In the genomic region with DNA sequence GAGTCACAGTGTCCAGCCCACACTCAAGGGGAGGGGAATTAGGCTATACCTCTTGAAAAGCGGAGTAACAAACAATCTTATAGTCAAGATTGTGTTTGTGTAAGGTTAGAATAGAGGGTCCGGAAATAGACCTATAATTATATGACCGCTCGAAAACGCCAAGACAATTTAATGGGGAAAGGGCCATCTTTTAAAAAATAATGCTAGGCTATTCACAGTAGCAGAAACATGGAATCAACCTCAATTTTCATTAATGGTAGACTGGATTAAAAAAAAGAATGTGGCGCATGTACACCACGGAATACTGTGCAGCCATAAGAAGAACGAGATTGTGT, we compare ENCODE assay signal across 22 cellular contexts. TPM values are rescaled to one million over a fixed set of nuclear protein-coding genes. Genes with fewer than 3 reads are reported as not detected.
DNase-seq lines count a peak whose midpoint lies in the region; ATAC-seq, FAIRE-seq and TF ChIP-seq lines count a peak whose summit lies in the region.
"Had no signal": no experiment of that assay in that cellular context is flagged by ENCODE, and none has a peak within 500 bp of the region (broad histone marks: within the 10 kb centered on the region; RNA-seq: fewer than 3 reads in every experiment).

No MANE protein-coding gene starts in this region.

- peaks cover 5% of the 10 kb centered on the region for H3K9me3 ChIP-seq in A673 (ENCODE audit: low read depth, low read length, poor library complexity, severe bottlenecking)
- no peaks in the 10 kb centered on the region for H3K9me3 ChIP-seq in HEK293 (ENCODE audit: control insufficient read depth, insufficient read depth, low read depth, low read length)
- H3K9me3 ChIP-seq in small intestine (ENCODE audit: control insufficient read depth, low read depth): no peaks in the 10 kb centered on the region
- H3K9me3 ChIP-seq: esophagus squamous epithelium, SJCRH30, testis had no signal

- no peak for TF ChIP-seq CTCF in A673 (conservative IDR thresholded peaks at IDR 0.05; ENCODE audit: low read depth, low read length)
- TF ChIP-seq CTCF in HEK293 (tag by site-specific recombination; IDR thresholded peaks at IDR 0.05): no peak
- no peak for TF ChIP-seq CTCF in mesothelial cell of epicardium (IDR thresholded peaks at IDR 0.05; ENCODE audit: unreplicated experiment)

- H3K4me1 ChIP-seq in A673 (ENCODE audit: insufficient read depth, low read length, poor library complexity, severe bottlenecking) (peaks cover 53% of the 10 kb centered on the region), HEK293 (ENCODE audit: control insufficient read depth, insufficient read depth, low read length) (peaks cover 11% of the 10 kb centered on the region), small intestine (ENCODE audit: control insufficient read depth in 2 of 2, insufficient read depth in 1 of 2, low read depth in 1 of 2, low read length in 1 of 2) (peaks cover 3 to 24% of the 10 kb centered on the region in 2 donors)

- no TSS peak for BruUV-seq in A673 (replicated peaks; lab: Mats Ljungman, UMichigan)

- H3K27ac ChIP-seq in A673 (ENCODE audit: low read depth, low read length, poor library complexity, severe bottlenecking): peak overlapping the region; percentile 28
- no peak overlapping the region for H3K27ac ChIP-seq in HEK293 (ENCODE audit: extremely low read depth, low read depth, low read length)
- H3K27ac ChIP-seq in small intestine (ENCODE audit: low read depth in 1 of 2, low read length in 1 of 2): no peak overlapping the region
- H3K27ac ChIP-seq: esophagus squamous epithelium, PC-9, SJCRH30, testis, WERI-Rb-1 had no signal

- CTCF ChIA-PET in A673 (lab: Charles Lee) (interaction anchor here (0.8 kb wide), 1 partner anchor 68 kb away, joined by 3 read pairs; no protein-coding TSS in a partner anchor), HEK293 (lab: Yijun Ruan, JAX) (interaction anchor here (0.6 to 1.5 kb wide), 5 partner anchors 12 to 81 kb away, joined by 3 to 5 read pairs (median 4); no protein-coding TSS in a partner anchor)

- peak overlapping the region; percentile 30 for H3K27ac Mint-ChIP-seq in activated T-helper 17 cell treated with anti-CD3 and anti-CD28 coated beads, Interleukin-2, amount 50 U/mL, for 72 hours
- H3K27ac Mint-ChIP-seq in mesothelial cell of epicardium: peak overlapping the region; percentile 7
- H3K27ac Mint-ChIP-seq: stimulated activated memory B cell treated with anti-CD40 and anti-IgM and Interleukin-4, amounts not matched to agents 10 μg/mL and 1 μg/mL and 100 μg/mL, for 72 hours had no signal

- no peak overlapping the region for H3K4me3 Mint-ChIP-seq in activated T-helper 17 cell treated with anti-CD3 and anti-CD28 coated beads, Interleukin-2, amount 50 U/mL, for 72 hours
- H3K4me3 Mint-ChIP-seq in mesothelial cell of epicardium: no peak overlapping the region
- H3K4me3 Mint-ChIP-seq: central memory CD8-positive, alpha-beta T cell; stimulated activated memory B cell treated with anti-CD40 and anti-IgM and Interleukin-4, amounts not matched to agents 10 μg/mL and 1 μg/mL and 100 μg/mL, for 72 hours had no signal

- H3K9me3 Mint-ChIP-seq in activated T-helper 17 cell treated with anti-CD3 and anti-CD28 coated beads, Interleukin-2, amount 50 U/mL, for 72 hours: peaks cover 5% of the 10 kb centered on the region
- peaks cover 10% of the 10 kb centered on the region for H3K9me3 Mint-ChIP-seq in mesothelial cell of epicardium
- H3K9me3 Mint-ChIP-seq: central memory CD8-positive, alpha-beta T cell had no signal

- H3K4me1 Mint-ChIP-seq in activated T-helper 17 cell treated with anti-CD3 and anti-CD28 coated beads, Interleukin-2, amount 50 U/mL, for 72 hours: peaks cover 47% of the 10 kb centered on the region
- H3K4me1 Mint-ChIP-seq in mesothelial cell of epicardium: peaks cover 31% of the 10 kb centered on the region

- peaks cover 15% of the 10 kb centered on the region for H3K36me3 ChIP-seq in A673 (ENCODE audit: insufficient read depth, low read length, poor library complexity, severe bottlenecking)
- H3K36me3 ChIP-seq in HEK293 (ENCODE audit: control insufficient read depth in 2 of 2, insufficient read depth in 1 of 2, low read length in 2 of 2): peaks cover 0 to 23% of the 10 kb centered on the region in 2 experiments; a peak in 2 of 3 replicates
- H3K36me3 ChIP-seq in small intestine (ENCODE audit: control insufficient read depth in 2 of 2, insufficient read depth in 2 of 2, low read length in 2 of 2): peaks cover 5 to 6% of the 10 kb centered on the region in 2 donors

- FAIRE-seq in small intestine (lab: Jason Lieb, UNC): no peak
- FAIRE-seq: H1 had no signal

- H3K27me3 Mint-ChIP-seq in activated T-helper 17 cell treated with anti-CD3 and anti-CD28 coated beads, Interleukin-2, amount 50 U/mL, for 72 hours: no peaks in the 10 kb centered on the region
- H3K27me3 Mint-ChIP-seq in mesothelial cell of epicardium (ENCODE audit: low read depth): no peaks in the 10 kb centered on the region
- H3K27me3 Mint-ChIP-seq: central memory CD8-positive, alpha-beta T cell; stimulated activated memory B cell treated with anti-CD40 and anti-IgM and Interleukin-4, amounts not matched to agents 10 μg/mL and 1 μg/mL and 100 μg/mL, for 72 hours had no signal

- H3K4me3 ChIP-seq in A673 (ENCODE audit: low read depth, low read length, poor library complexity, severe bottlenecking) (no peak overlapping the region), HEK293 (ENCODE audit: low read depth, low read length) (no peak overlapping the region), small intestine (ENCODE audit: low read depth in 1 of 2, low read length in 2 of 2) (no peak overlapping the region)
- H3K4me3 ChIP-seq: esophagus squamous epithelium, PC-9, SJCRH30, testis had no signal

- POLR2A ChIA-PET in A673 (lab: Charles Lee; ENCODE audit: low non-redundant PET) (no interaction called here), HEK293 (lab: Yijun Ruan, JAX) (interaction anchor here (1.0 kb wide), 1 partner anchor 31 kb away, joined by 3 read pairs; no protein-coding TSS in a partner anchor)

- H3K27me3 ChIP-seq in A673 (replicated peaks; ENCODE audit: insufficient read depth, low read depth, low read length, poor library complexity) (no peaks in the 10 kb centered on the region), small intestine (ENCODE audit: control insufficient read depth in 2 of 2, insufficient read depth in 2 of 2, low read length in 2 of 2) (no peaks in the 10 kb centered on the region)
- H3K27me3 ChIP-seq: esophagus squamous epithelium, SJCRH30, testis had no signal

- DNase-seq in A673 (ENCODE audit: low spot score) (no peak), mesothelial cell of epicardium (ENCODE audit: low spot score in 2 of 2, unreplicated experiment in 2 of 2) (no peak), small intestine (no peak), HCEC 1CT (no peak), NCI-H524 (lab: John Stamatoyannopoulos, UW) (no peak)
- DNase-seq: activated CD8-positive, alpha-beta memory T cell treated with anti-CD3 and anti-CD28 coated beads for 24 hours; activated effector memory CD4-positive, alpha-beta T cell treated with Interleukin-2 at 50 U/mL for 16 hours; effector CD4-positive, alpha-beta T cell; esophagus squamous epithelium; glutamatergic neuron; NCI-H774; PC-9; SJCRH30; T-helper 2 cell; testis; WERI-Rb-1 had no signal

- intact Hi-C loops in A673 (cut with micrococcal nuclease; ENCODE audit: unreplicated experiment): no loop called here

- WGBS in small intestine, 3 donors: 92 to 95% (median 93%) methylated on average over 8 of the region's 8 CpGs

- peaks cover 59% of the 10 kb centered on the region for H3K36me3 Mint-ChIP-seq in activated T-helper 17 cell treated with anti-CD3 and anti-CD28 coated beads, Interleukin-2, amount 50 U/mL, for 72 hours (ENCODE audit: low read depth)
- H3K36me3 Mint-ChIP-seq in mesothelial cell of epicardium: peaks cover 24% of the 10 kb centered on the region

- no peak for ATAC-seq in activated T-helper 17 cell treated with anti-CD3 and anti-CD28 coated beads, Interleukin-2, amount 50 U/mL, for 72 hours (replicated peaks)
- ATAC-seq: left lobe of liver; stimulated activated memory B cell treated with anti-CD40 and anti-IgM and Interleukin-4, amounts not matched to agents 10 μg/mL and 1 μg/mL and 100 μg/mL, for 72 hours had no signal

TF ChIP-seq in HEK293, 187 proteins besides CTCF, POLR2A, EP300 and RAD21 (continues in another document):
- TF ChIP-seq ZNF707 (tag by site-specific recombination; IDR thresholded peaks at IDR 0.05): no peak
- TF ChIP-seq ZNF544 (tag by site-specific recombination; IDR thresholded peaks at IDR 0.05): no peak
- peak; percentile 90 for TF ChIP-seq SP7 (tag by site-specific recombination; IDR thresholded peaks at IDR 0.05)
- TF ChIP-seq, protein P1, sequence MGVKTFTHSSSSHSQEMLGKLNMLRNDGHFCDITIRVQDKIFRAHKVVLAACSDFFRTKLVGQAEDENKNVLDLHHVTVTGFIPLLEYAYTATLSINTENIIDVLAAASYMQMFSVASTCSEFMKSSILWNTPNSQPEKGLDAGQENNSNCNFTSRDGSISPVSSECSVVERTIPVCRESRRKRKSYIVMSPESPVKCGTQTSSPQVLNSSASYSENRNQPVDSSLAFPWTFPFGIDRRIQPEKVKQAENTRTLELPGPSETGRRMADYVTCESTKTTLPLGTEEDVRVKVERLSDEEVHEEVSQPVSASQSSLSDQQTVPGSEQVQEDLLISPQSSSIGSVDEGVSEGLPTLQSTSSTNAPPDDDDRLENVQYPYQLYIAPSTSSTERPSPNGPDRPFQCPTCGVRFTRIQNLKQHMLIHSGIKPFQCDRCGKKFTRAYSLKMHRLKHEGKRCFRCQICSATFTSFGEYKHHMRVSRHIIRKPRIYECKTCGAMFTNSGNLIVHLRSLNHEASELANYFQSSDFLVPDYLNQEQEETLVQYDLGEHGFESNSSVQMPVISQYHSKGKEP (tag by site-specific recombination; IDR thresholded peaks at IDR 0.05): no peak
- no peak for TF ChIP-seq MYNN (tag by site-specific recombination; IDR thresholded peaks at IDR 0.05; ENCODE audit: borderline replicate concordance)
- no peak for TF ChIP-seq REPIN1 (tag by site-specific recombination; IDR thresholded peaks at IDR 0.05; ENCODE audit: low read depth)

RNA-seq across cellular contexts. Expression of a gene that starts 30.0 kb away (rescaled TPM):
- 108 and 125 TPM in 2 replicates for total RNA-seq in A673 (2021)
- 10 to 100 TPM; 62.4 to 82.8 TPM for total RNA-seq in activated T-helper 17 cell treated with anti-CD3 and anti-CD28 coated beads, Interleukin-2, amount 50 U/mL, for 72 hours
- total RNA-seq in mesothelial cell of epicardium: 76.0 to 78.6 TPM (median 76.7 TPM) in 3 replicates
- polyA plus RNA-seq in small intestine: 10 to 100 TPM; 46.2 to 72.4 (median 67.1) TPM
